In genomic region chr20:41249781-41250281, GRCh38 we compare ENCODE assay signal across 8 cellular contexts.
DNase-seq lines count a peak whose midpoint lies in the region; ATAC-seq, FAIRE-seq and TF ChIP-seq lines count a peak whose summit lies in the region.

No MANE protein-coding gene starts in this region.

- dilution Hi-C loops in endothelial cell of umbilical vein (cut with MboI; ENCODE audit: extremely low pct_ligation_motif_present, low sequenced_read_pairs): no loop called here

- no peak for FAIRE-seq in endothelial cell of umbilical vein (lab: Jason Lieb, UNC)

- H3K4me3 ChIP-seq in endothelial cell of umbilical vein (replicated peaks in 1 of 3; ENCODE audit: insufficient read depth in 1 of 3, low read depth in 1 of 3, low read length in 3 of 3) (peak overlapping the region in 1 of 3 experiments; percentile 63), mucosa of rectum (ENCODE audit: low read length in 2 of 2) (no peak overlapping the region)

- H2AFZ ChIP-seq in endothelial cell of umbilical vein (ENCODE audit: low read depth, low read length): peak overlapping the region; percentile 13

- TSS peak; percentile 94 for BruUV-seq in endothelial cell of umbilical vein (replicated peaks; lab: Mats Ljungman, UMichigan)

- peak; percentile 21 for TF ChIP-seq CTCF in GM10266 (IDR thresholded peaks at IDR 0.05; ENCODE audit: control insufficient read depth, insufficient read depth, low read depth, missing control alignments)
- TF ChIP-seq CTCF in endothelial cell of umbilical vein (IDR thresholded peaks at IDR 0.05; ENCODE audit: extremely low read depth in 1 of 2, insufficient read depth in 1 of 2, low read depth in 1 of 2, low read length in 2 of 2): peak in 1 of 2 donors; percentile 34

- CTCF ChIA-PET in endothelial cell of umbilical vein (lab: Charles Lee): interaction anchor here (0.6 to 2.8 kb wide), 17 partner anchors 9 to 161 kb away, joined by 3 to 49 read pairs (median 4); partner anchors contain the start of gene LPIN3

- H3K9me1 ChIP-seq in endothelial cell of umbilical vein (replicated peaks; ENCODE audit: control insufficient read depth, extremely low read depth, insufficient read depth, low read length): no peaks in the 10 kb centered on the region

- no peaks in the 10 kb centered on the region for H3K27me3 ChIP-seq in endothelial cell of umbilical vein (ENCODE audit: control insufficient read depth in 2 of 2, insufficient read depth in 2 of 2, low read length in 2 of 2)
- H3K27me3 ChIP-seq in mucosa of rectum (ENCODE audit: control insufficient read depth in 2 of 2, insufficient read depth in 2 of 2, low read length in 2 of 2): no peaks in the 10 kb centered on the region

- H3K9ac ChIP-seq in endothelial cell of umbilical vein (replicated peaks; ENCODE audit: extremely low read depth, insufficient read depth, low read length) (peak overlapping the region; percentile 97), mucosa of rectum (ENCODE audit: low read depth in 1 of 2, low read length in 2 of 2) (no peak overlapping the region)

- H3K79me2 ChIP-seq in endothelial cell of umbilical vein (ENCODE audit: control insufficient read depth, insufficient read depth, low read length): peaks cover 2% of the 10 kb centered on the region

- POLR2A ChIA-PET in endothelial cell of umbilical vein (lab: Charles Lee): no interaction called here

- H3K27ac ChIP-seq in endothelial cell of umbilical vein (ENCODE audit: insufficient read depth, low read depth, low read length) (peak overlapping the region; percentile 99), mucosa of rectum (ENCODE audit: low read depth in 2 of 2, low read length in 2 of 2) (peak overlapping the region; percentile 56 to 67)

- TF ChIP-seq POLR2A in endothelial cell of umbilical vein (IDR thresholded peaks at IDR 0.05; ENCODE audit: low read depth, low read length): no peak

- H4K20me1 ChIP-seq in endothelial cell of umbilical vein (replicated peaks; ENCODE audit: control insufficient read depth, extremely low read depth, insufficient read depth, low read length): no peaks in the 10 kb centered on the region

- no peak for ATAC-seq in GM21786 (IDR thresholded peaks at IDR 0.05; ENCODE audit: unreplicated experiment)
- ATAC-seq in GM21528 (IDR thresholded peaks at IDR 0.05; ENCODE audit: low FRiP score, unreplicated experiment): no peak

- DNase-seq in GM10266 (ENCODE audit: extremely low spot score) (peak; percentile 32), NOMO-1 (lab: John Stamatoyannopoulos, UW; ENCODE audit: unreplicated experiment in 2 of 2) (peak; percentile 47 to 60), endothelial cell of umbilical vein (ENCODE audit: low read depth, low spot score) (peak; percentile 75), NCI-H1694 treated with DMSO at 0.1 percent for 48 hours (lab: John Stamatoyannopoulos, UW) (no peak)
- no peak for DNase-seq in activated CD4-positive, alpha-beta T cell treated with anti-CD3 and anti-CD28 coated beads, Interleukin-2, amount 50 U/mL, for 1 hour

- H3K4me1 ChIP-seq in endothelial cell of umbilical vein (ENCODE audit: control insufficient read depth, extremely low read depth, insufficient read depth, low read length): peaks cover 65% of the 10 kb centered on the region
- peaks cover 11 to 32% of the 10 kb centered on the region in 2 donors for H3K4me1 ChIP-seq in mucosa of rectum (ENCODE audit: control insufficient read depth in 2 of 2, insufficient read depth in 2 of 2, low read length in 2 of 2)

- H3K9me3 ChIP-seq in endothelial cell of umbilical vein (replicated peaks; ENCODE audit: control insufficient read depth, insufficient read depth, low read length) (no peaks in the 10 kb centered on the region), mucosa of rectum (ENCODE audit: control insufficient read depth in 2 of 2, low read length in 2 of 2) (no peaks in the 10 kb centered on the region)

- intact Hi-C loops in endothelial cell of umbilical vein (cut with micrococcal nuclease): loop anchor here (1.0 to 2.0 kb wide), 8 partner anchors 40 to 247 kb away; partner anchors contain the start of genes LPIN3, PLCG1 and ZHX3

- H3K36me3 ChIP-seq in endothelial cell of umbilical vein (ENCODE audit: control insufficient read depth in 2 of 2, extremely low read depth in 1 of 2, insufficient read depth in 2 of 2, low read length in 2 of 2) (no peaks in the 10 kb centered on the region), mucosa of rectum (ENCODE audit: control insufficient read depth in 2 of 2, insufficient read depth in 2 of 2, low read length in 2 of 2) (no peaks in the 10 kb centered on the region)

- peak overlapping the region; percentile 98 for H3K4me2 ChIP-seq in endothelial cell of umbilical vein (ENCODE audit: insufficient read depth, low read length)

TF ChIP-seq in endothelial cell of umbilical vein, 7 proteins besides CTCF, POLR2A, EP300 and RAD21:
- TF ChIP-seq MYC (IDR thresholded peaks at IDR 0.05; ENCODE audit: low read depth, low read length) (no peak), GATA2 (IDR thresholded peaks at IDR 0.05; ENCODE audit: insufficient read depth, insufficient read length, low read depth, low read length) (no peak), JUN (IDR thresholded peaks at IDR 0.05; ENCODE audit: borderline replicate concordance, insufficient read depth, insufficient read length, low read depth) (no peak), POLR2AphosphoS5 (IDR thresholded peaks at IDR 0.05; ENCODE audit: insufficient read depth, low read depth, low read length) (peak; percentile 9)

Comparison
In these comparisons a context has a peak if more than half of its experiments do, and no peak if none do; other contexts are left out.
1. DNase-seq: peak in GM10266 (single experiment), NOMO-1 (2 of 2) and endothelial cell of umbilical vein (single experiment); none in activated CD4-positive, alpha-beta T cell treated with anti-CD3 and anti-CD28 coated beads, Interleukin-2, amount 50 U/mL, for 1 hour (single experiment) and NCI-H1694 treated with DMSO at 0.1 percent for 48 hours (single experiment).